22 cellular contexts compared by ENCODE assay signal in the genomic region with DNA sequence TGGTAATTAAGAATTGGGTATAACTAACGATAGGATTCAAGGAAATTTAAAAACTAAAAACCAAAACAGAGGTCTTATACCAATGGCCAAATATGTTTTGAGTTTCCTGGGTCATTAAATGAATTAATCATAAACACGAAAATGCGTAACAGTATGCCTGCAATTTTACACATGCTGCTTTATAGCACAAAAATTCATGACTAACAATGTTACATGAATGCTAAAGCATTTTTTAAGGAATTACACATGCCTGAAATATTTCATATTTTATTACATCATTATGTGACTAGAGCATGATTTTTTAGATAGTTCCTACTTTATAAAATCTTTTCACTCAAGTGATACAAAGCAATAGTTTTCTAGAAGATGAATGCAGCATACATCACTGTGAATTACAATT.
DNase-seq lines count a peak whose midpoint lies in the region; ATAC-seq, FAIRE-seq and TF ChIP-seq lines count a peak whose summit lies in the region.
"Had no signal": no experiment of that assay in that cellular context is flagged by ENCODE, and none has a peak within 500 bp of the region (broad histone marks: within the 10 kb centered on the region; RNA-seq: fewer than 3 reads in every experiment).

No MANE protein-coding gene starts in this region.

- CTCF ChIA-PET in endothelial cell of umbilical vein (lab: Charles Lee): no interaction called here

- no peak overlapping the region for H3K4me3 ChIP-seq in endothelial cell of umbilical vein (replicated peaks in 1 of 3; ENCODE audit: insufficient read depth in 1 of 3, low read depth in 1 of 3, low read length in 3 of 3)
- no peak overlapping the region for H3K4me3 ChIP-seq in osteoblast (ENCODE audit: insufficient read depth, low read length)
- H3K4me3 ChIP-seq in pancreas: no peak overlapping the region
- H3K4me3 ChIP-seq: dorsolateral prefrontal cortex, gastroesophageal sphincter, K562, smooth muscle cell had no signal

- no TSS peak for BruUV-seq in endothelial cell of umbilical vein (replicated peaks; lab: Mats Ljungman, UMichigan)

- H3K36me3 ChIP-seq in endothelial cell of umbilical vein (ENCODE audit: control insufficient read depth in 2 of 2, extremely low read depth in 1 of 2, insufficient read depth in 2 of 2, low read length in 2 of 2) (no peaks in the 10 kb centered on the region), osteoblast (ENCODE audit: insufficient read depth, low read length) (no peaks in the 10 kb centered on the region), pancreas (no peaks in the 10 kb centered on the region)

- ATAC-seq in HG02798 (IDR thresholded peaks at IDR 0.05; ENCODE audit: poor library complexity, unreplicated experiment) (no peak), pancreas (no peak), HG02852 (IDR thresholded peaks at IDR 0.05; ENCODE audit: unreplicated experiment) (no peak)
- ATAC-seq: activated T-helper 17 cell treated with anti-CD3 and anti-CD28 coated beads, Interleukin-2, amount 50 U/mL, for 72 hours; gastroesophageal sphincter; K562; stimulated activated naive CD8-positive, alpha-beta T cell treated with anti-CD3 and anti-CD28 coated beads, Interleukin-15, Interleukin-2, amounts not matched to agents 100 U/mL and 50 U/mL, for 24 hours had no signal

- H3K4me1 ChIP-seq in endothelial cell of umbilical vein (ENCODE audit: control insufficient read depth, extremely low read depth, insufficient read depth, low read length) (no peaks in the 10 kb centered on the region), osteoblast (ENCODE audit: insufficient read depth, low read length) (peaks cover 23% of the 10 kb centered on the region), pancreas (peaks cover 0 to 10% (median 0%) of the 10 kb centered on the region in 3 donors)

- peak; percentile 82 for DNase-seq in EL
- DNase-seq in RKO (ENCODE audit: low spot score): peak; percentile 79
- no peak for DNase-seq in endothelial cell of umbilical vein (ENCODE audit: low read depth, low spot score)
- DNase-seq in osteoblast (ENCODE audit: insufficient read length, low spot score, missing footprints): peak; percentile 65
- no peak for DNase-seq in pancreas
- no peak for DNase-seq in stimulated activated CD8-positive, alpha-beta memory T cell treated with anti-CD3 and anti-CD28 coated beads, Interleukin-4, amount 100 ng/mL, for 48 hours
- DNase-seq: activated CD4-positive, alpha-beta memory T cell treated with anti-CD3 and anti-CD28 coated beads for 36 hours; amygdala; CD4-positive, CD25-positive, alpha-beta regulatory T cell; DND-41; dorsolateral prefrontal cortex; H9; immature natural killer cell; NCI-H1417; stimulated activated naive CD8-positive, alpha-beta T cell treated with anti-CD3 and anti-CD28 coated beads, Interleukin-15, Interleukin-2, amounts not matched to agents 100 U/mL and 50 U/mL, for 24 hours had no signal

- peaks cover 3% of the 10 kb centered on the region for H4K20me1 ChIP-seq in endothelial cell of umbilical vein (replicated peaks; ENCODE audit: control insufficient read depth, extremely low read depth, insufficient read depth, low read length)
- H4K20me1 ChIP-seq in osteoblast (ENCODE audit: insufficient read depth, low read length): peaks cover 33% of the 10 kb centered on the region

- H3K27me3 ChIP-seq in endothelial cell of umbilical vein (ENCODE audit: control insufficient read depth in 2 of 2, insufficient read depth in 2 of 2, low read length in 2 of 2) (no peaks in the 10 kb centered on the region), osteoblast (ENCODE audit: insufficient read depth, low read length) (no peaks in the 10 kb centered on the region), pancreas (no peaks in the 10 kb centered on the region)
- H3K27me3 ChIP-seq: dorsolateral prefrontal cortex, gastroesophageal sphincter had no signal

- H3K9me1 ChIP-seq in endothelial cell of umbilical vein (replicated peaks; ENCODE audit: control insufficient read depth, extremely low read depth, insufficient read depth, low read length): no peaks in the 10 kb centered on the region

- dilution Hi-C loops in endothelial cell of umbilical vein (cut with MboI; ENCODE audit: extremely low pct_ligation_motif_present, low sequenced_read_pairs): no loop called here

- no peak overlapping the region for H3K4me2 ChIP-seq in endothelial cell of umbilical vein (ENCODE audit: insufficient read depth, low read length)
- H3K4me2 ChIP-seq in osteoblast (ENCODE audit: insufficient read depth, low read length): peak overlapping the region; percentile 61
- H3K4me2 ChIP-seq: smooth muscle cell had no signal

- no peak overlapping the region for H2AFZ ChIP-seq in endothelial cell of umbilical vein (ENCODE audit: low read depth, low read length)
- no peak overlapping the region for H2AFZ ChIP-seq in osteoblast (ENCODE audit: low read length)

- TF ChIP-seq POLR2A in endothelial cell of umbilical vein (IDR thresholded peaks at IDR 0.05; ENCODE audit: low read depth, low read length): no peak

- intact Hi-C loops in endothelial cell of umbilical vein (cut with micrococcal nuclease) (no loop called here), pancreas (cut with DNase I) (no loop called here)

- H3K27ac ChIP-seq in endothelial cell of umbilical vein (ENCODE audit: insufficient read depth, low read depth, low read length) (no peak overlapping the region), osteoblast (ENCODE audit: low read depth, low read length) (peak overlapping the region; percentile 74), pancreas (no peak overlapping the region)
- H3K27ac ChIP-seq: dorsolateral prefrontal cortex, gastroesophageal sphincter had no signal

- peaks cover 56% of the 10 kb centered on the region for H3K79me2 ChIP-seq in endothelial cell of umbilical vein (ENCODE audit: control insufficient read depth, insufficient read depth, low read length)
- H3K79me2 ChIP-seq in osteoblast (ENCODE audit: insufficient read depth, low read length): peaks cover 85% of the 10 kb centered on the region

- 93 to 96% methylated on average over 3 of the region's 3 CpGs for WGBS in pancreas, 2 donors

- H3K9me3 ChIP-seq in endothelial cell of umbilical vein (replicated peaks; ENCODE audit: control insufficient read depth, insufficient read depth, low read length) (no peaks in the 10 kb centered on the region), osteoblast (ENCODE audit: low read depth, low read length) (no peaks in the 10 kb centered on the region), pancreas (no peaks in the 10 kb centered on the region)
- H3K9me3 ChIP-seq: gastroesophageal sphincter had no signal

- TF ChIP-seq CTCF in endothelial cell of umbilical vein (IDR thresholded peaks at IDR 0.05; ENCODE audit: extremely low read depth in 1 of 2, insufficient read depth in 1 of 2, low read depth in 1 of 2, low read length in 2 of 2) (no peak), osteoblast (IDR thresholded peaks at IDR 0.05; ENCODE audit: extremely low read depth, low read depth, low read length) (no peak), pancreas (IDR thresholded peaks at IDR 0.05) (no peak)

- POLR2A ChIA-PET in endothelial cell of umbilical vein (lab: Charles Lee): no interaction called here

- H3K9ac ChIP-seq in endothelial cell of umbilical vein (replicated peaks; ENCODE audit: extremely low read depth, insufficient read depth, low read length): no peak overlapping the region

- no peak for FAIRE-seq in endothelial cell of umbilical vein (lab: Jason Lieb, UNC)
- no peak for FAIRE-seq in pancreas (lab: Jason Lieb, UNC)
- FAIRE-seq: K562, urothelium cell line had no signal

TF ChIP-seq in endothelial cell of umbilical vein, 7 proteins besides CTCF, POLR2A, EP300 and RAD21:
- TF ChIP-seq EZH2 (IDR thresholded peaks at IDR 0.05; ENCODE audit: borderline replicate concordance, low read depth, low read length, severe bottlenecking) (no peak), JUN (IDR thresholded peaks at IDR 0.05; ENCODE audit: borderline replicate concordance, insufficient read depth, insufficient read length, low read depth) (peak; percentile 4)
TF ChIP-seq in endothelial cell of umbilical vein: peak in this region for 1.

Comparison
In these comparisons a context has a peak if more than half of its experiments do, and no peak if none do; other contexts are left out.
1. DNase-seq: peak in EL (single experiment), RKO (single experiment) and osteoblast (single experiment); none in endothelial cell of umbilical vein (single experiment), pancreas (0 of 6) and stimulated activated CD8-positive, alpha-beta memory T cell treated with anti-CD3 and anti-CD28 coated beads, Interleukin-4, amount 100 ng/mL, for 48 hours (single experiment).